33 cellular contexts compared by ENCODE assay signal in the genomic region with DNA sequence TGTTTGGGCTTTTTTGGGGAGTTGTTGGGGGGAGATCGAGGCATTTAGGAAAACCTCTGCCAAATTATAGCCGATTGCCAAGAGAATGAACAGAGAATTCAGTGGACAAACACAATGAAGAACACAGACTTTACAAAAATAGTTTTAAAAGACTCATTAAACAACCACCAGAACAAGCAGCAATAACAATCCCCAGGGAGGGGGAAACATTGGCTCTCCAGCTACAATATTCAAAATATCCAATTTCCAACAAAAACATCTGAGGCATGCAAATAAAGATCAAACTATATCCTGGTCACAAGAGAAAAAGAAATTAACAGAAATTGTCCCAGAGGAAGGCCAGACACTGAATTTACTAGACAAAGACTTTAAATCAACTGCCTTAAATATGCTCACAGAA.
"Had no signal": no experiment of that assay in that cellular context is flagged by ENCODE, and none has a peak within 500 bp of the region (broad histone marks: within the 10 kb centered on the region; RNA-seq: fewer than 3 reads in every experiment).

No MANE protein-coding gene starts in this region.

- ATAC-seq: activated naive CD8-positive, alpha-beta T cell treated with anti-CD3 and anti-CD28 coated beads, Interleukin-2, amount 50 U/mL, for 24 hours; activated T-cell treated with anti-CD3 and anti-CD28 coated beads, Interleukin-2, amount 50 U/mL, for 4 hours; heart left ventricle; left colon; natural killer cell; SK-N-SH treated with all-trans-retinoic acid at 6 μM for 48 hours; stimulated activated naive B cell treated with anti-CD40 and anti-IgM and Interleukin-4, amounts not matched to agents 10 μg/mL and 1 μg/mL and 100 μg/mL, for 72 hours; upper lobe of right lung had no signal

- H3K9me3 Mint-ChIP-seq: activated CD4-positive, alpha-beta memory T cell treated with anti-CD3 and anti-CD28 coated beads, Interleukin-2, amount 10 ng/mL, durations not matched to agents 7 days and 5 days; activated CD4-positive, alpha-beta T cell treated with anti-CD3 and anti-CD28 coated beads, Interleukin-2, amount 10 ng/mL, durations not matched to agents 7 days and 5 days; activated naive CD4-positive, alpha-beta T cell treated with anti-CD3 and anti-CD28 coated beads, Interleukin-2, amount 50 U/mL, for 24 hours; activated naive CD8-positive, alpha-beta T cell treated with anti-CD3 and anti-CD28 coated beads, Interleukin-2, amount 50 U/mL, for 24 hours; activated T-cell treated with anti-CD3 and anti-CD28 coated beads, Interleukin-2, amount 50 U/mL, for 4 hours; activated T-helper 2 cell treated with anti-CD3 and anti-CD28 coated beads, Interferon-gamma antibody, Interleukin-2, Interleukin-4, amounts not matched to agents 10 μg/mL and 5 μg/mL and 100 μg/mL, durations not matched to agents 14 hours and 24 hours and 36 hours; central memory CD8-positive, alpha-beta T cell; immature natural killer cell; natural killer cell; stimulated activated naive B cell treated with anti-CD40 and anti-IgM and Interleukin-4, amounts not matched to agents 10 μg/mL and 1 μg/mL and 100 μg/mL, for 72 hours had no signal

- H3K9me3 ChIP-seq: colonic mucosa, ovary, prostate gland, sigmoid colon, stomach, thyroid gland, upper lobe of right lung had no signal

- H3K27ac ChIP-seq: colonic mucosa, heart left ventricle, prostate gland, sigmoid colon, stomach, upper lobe of right lung had no signal

- H3K27ac Mint-ChIP-seq: activated CD4-positive, alpha-beta memory T cell treated with anti-CD3 and anti-CD28 coated beads, Interleukin-2, amount 10 ng/mL, durations not matched to agents 7 days and 5 days; activated CD4-positive, alpha-beta T cell treated with anti-CD3 and anti-CD28 coated beads, Interleukin-2, amount 10 ng/mL, durations not matched to agents 7 days and 5 days; activated naive CD4-positive, alpha-beta T cell treated with anti-CD3 and anti-CD28 coated beads, Interleukin-2, amount 50 U/mL, for 24 hours; activated naive CD8-positive, alpha-beta T cell treated with anti-CD3 and anti-CD28 coated beads, Interleukin-2, amount 50 U/mL, for 24 hours; activated T-helper 2 cell treated with anti-CD3 and anti-CD28 coated beads, Interferon-gamma antibody, Interleukin-2, Interleukin-4, amounts not matched to agents 10 μg/mL and 5 μg/mL and 100 μg/mL, durations not matched to agents 14 hours and 24 hours and 36 hours; immature natural killer cell; natural killer cell; stimulated activated naive B cell treated with anti-CD40 and anti-IgM and Interleukin-4, amounts not matched to agents 10 μg/mL and 1 μg/mL and 100 μg/mL, for 72 hours had no signal

- H3K4me1 ChIP-seq: colonic mucosa, prostate gland had no signal

- H3K36me3 ChIP-seq: colonic mucosa, heart left ventricle, ovary, prostate gland, sigmoid colon, stomach, thyroid gland, upper lobe of right lung had no signal

- H3K36me3 Mint-ChIP-seq: immature natural killer cell, natural killer cell had no signal

- H3K4me3 Mint-ChIP-seq: activated CD4-positive, alpha-beta memory T cell treated with anti-CD3 and anti-CD28 coated beads, Interleukin-2, amount 10 ng/mL, durations not matched to agents 7 days and 5 days; activated CD4-positive, alpha-beta T cell treated with anti-CD3 and anti-CD28 coated beads, Interleukin-2, amount 10 ng/mL, durations not matched to agents 7 days and 5 days; activated naive CD4-positive, alpha-beta T cell treated with anti-CD3 and anti-CD28 coated beads, Interleukin-2, amount 50 U/mL, for 24 hours; activated naive CD8-positive, alpha-beta T cell treated with anti-CD3 and anti-CD28 coated beads, Interleukin-2, amount 50 U/mL, for 24 hours; activated T-cell treated with anti-CD3 and anti-CD28 coated beads, Interleukin-2, amount 50 U/mL, for 4 hours; central memory CD8-positive, alpha-beta T cell; immature natural killer cell; natural killer cell; stimulated activated naive B cell treated with anti-CD40 and anti-IgM and Interleukin-4, amounts not matched to agents 10 μg/mL and 1 μg/mL and 100 μg/mL, for 72 hours had no signal

- H3K27me3 ChIP-seq: colonic mucosa, heart left ventricle, ovary, sigmoid colon, stomach, thyroid gland, upper lobe of right lung had no signal

- H3K27me3 Mint-ChIP-seq: activated CD4-positive, alpha-beta memory T cell treated with anti-CD3 and anti-CD28 coated beads, Interleukin-2, amount 10 ng/mL, durations not matched to agents 7 days and 5 days; activated CD4-positive, alpha-beta T cell treated with anti-CD3 and anti-CD28 coated beads, Interleukin-2, amount 10 ng/mL, durations not matched to agents 7 days and 5 days; activated naive CD4-positive, alpha-beta T cell treated with anti-CD3 and anti-CD28 coated beads, Interleukin-2, amount 50 U/mL, for 24 hours; activated naive CD8-positive, alpha-beta T cell treated with anti-CD3 and anti-CD28 coated beads, Interleukin-2, amount 50 U/mL, for 24 hours; central memory CD8-positive, alpha-beta T cell; stimulated activated naive B cell treated with anti-CD40 and anti-IgM and Interleukin-4, amounts not matched to agents 10 μg/mL and 1 μg/mL and 100 μg/mL, for 72 hours had no signal

- H3K4me2 ChIP-seq: smooth muscle cell had no signal

- H3K4me3 ChIP-seq: colonic mucosa, heart left ventricle, ovary, prostate gland, sigmoid colon, smooth muscle cell, stomach, thyroid gland, upper lobe of right lung had no signal

- DNase-seq: activated CD4-positive, alpha-beta memory T cell treated with anti-CD3 and anti-CD28 coated beads, Interleukin-2, amount 10 ng/mL, durations not matched to agents 7 days and 5 days; activated CD4-positive, alpha-beta T cell treated with anti-CD3 and anti-CD28 coated beads for 1 hour; activated CD4-positive, alpha-beta T cell treated with anti-CD3 and anti-CD28 coated beads, Interleukin-2, amount 10 ng/mL, durations not matched to agents 7 days and 5 days; activated CD8-positive, alpha-beta memory T cell treated with anti-CD3 and anti-CD28 coated beads, Interleukin-2, amount 50 U/mL, for 48 hours; activated naive CD8-positive, alpha-beta T cell treated with anti-CD3 and anti-CD28 coated beads, Interleukin-2, amount 50 U/mL, for 24 hours; activated T-cell treated with anti-CD3 and anti-CD28 coated beads, Interleukin-2, amount 50 U/mL, for 4 hours; colonic mucosa; effector CD8-positive, alpha-beta T cell; foreskin fibroblast; heart left ventricle; hypothalamus; immature natural killer cell; kidney; left colon; midbrain; natural killer cell; ovary; retina; sigmoid colon; stimulated activated CD4-positive, alpha-beta T cell treated with anti-CD3 and anti-CD28 coated beads, Interleukin-1b, Interleukin-23, amount 100 ng/mL, for 48 hours; stimulated activated CD4-positive, alpha-beta T cell treated with anti-CD3 and anti-CD28 coated beads, Interleukin-4, amount 100 ng/mL, for 4 hours; stimulated activated CD8-positive, alpha-beta memory T cell treated with anti-CD3 and anti-CD28 coated beads, Interleukin-4, amount 100 ng/mL, for 48 hours; stimulated activated naive B cell treated with anti-CD40 and anti-IgM and Interleukin-4, amounts not matched to agents 10 μg/mL and 1 μg/mL and 100 μg/mL, for 72 hours; stomach; T-helper 2 cell; thyroid gland; upper lobe of right lung had no signal
